ENCODE assay signal across 26 cellular contexts in genomic region chr15:52150043-52150825, GRCh38. TPM values are rescaled to one million over a fixed set of nuclear protein-coding genes. Genes with fewer than 3 reads are reported as not detected.
DNase-seq lines count a peak whose midpoint lies in the region; ATAC-seq and TF ChIP-seq lines count a peak whose summit lies in the region.
"Had no signal": no experiment of that assay in that cellular context is flagged by ENCODE, and none has a peak within 500 bp of the region (broad histone marks: within the 10 kb centered on the region; RNA-seq: fewer than 3 reads in every experiment).

No MANE protein-coding gene starts in this region.

- peaks cover 58% of the 10 kb centered on the region for H3K36me3 ChIP-seq in right atrium auricular region
- H3K36me3 ChIP-seq in RWPE2 (ENCODE audit: low read depth), result peaks cover 42% of the 10 kb centered on the region
- H3K36me3 ChIP-seq: BE2C had no signal

- H3K27ac ChIP-seq in right atrium auricular region (no peak overlapping the region), RWPE2 (ENCODE audit: poor library complexity, severe bottlenecking) (no peak overlapping the region)
- H3K27ac ChIP-seq: GM23248, HL-60, SJCRH30 had no signal

- H3K27me3 Mint-ChIP-seq in naive B cell, result no peaks in the 10 kb centered on the region
- H3K27me3 Mint-ChIP-seq in stimulated activated naive B cell treated with anti-CD40 and anti-IgM and Interleukin-4, amounts not matched to agents 10 μg/mL and 1 μg/mL and 100 μg/mL, for 72 hours, result no peaks in the 10 kb centered on the region

- H3K27ac Mint-ChIP-seq in naive B cell, result peak overlapping the region; percentile 14 to 89 (median 44)
- peak overlapping the region; percentile 88 for H3K27ac Mint-ChIP-seq in stimulated activated naive B cell treated with anti-CD40 and anti-IgM and Interleukin-4, amounts not matched to agents 10 μg/mL and 1 μg/mL and 100 μg/mL, for 72 hours

- no peak overlapping the region for H3K4me3 ChIP-seq in right atrium auricular region
- no peak overlapping the region for H3K4me3 ChIP-seq in RWPE2 (ENCODE audit: severe bottlenecking)
- H3K4me3 ChIP-seq: GM12878, GM23248, K562, SJCRH30 had no signal

- peaks cover 0 to 2% of the 10 kb centered on the region in 2 donors for H3K4me1 ChIP-seq in right atrium auricular region
- no peaks in the 10 kb centered on the region for H3K4me1 ChIP-seq in RWPE2 (ENCODE audit: insufficient read depth, poor library complexity, severe bottlenecking)
- H3K4me1 ChIP-seq: BE2C, SJCRH30 had no signal

- ATAC-seq in left ventricle myocardium superior (no peak), RWPE2 (ENCODE audit: low read depth) (no peak), naive B cell (ENCODE audit: low read depth in 2 of 2) (peak in 1 of 2 donors; percentile 69), GM18861 (IDR thresholded peaks at IDR 0.05; ENCODE audit: unreplicated experiment) (no peak), HG02571 (IDR thresholded peaks at IDR 0.05; ENCODE audit: unreplicated experiment) (no peak)
- ATAC-seq in stimulated activated naive B cell treated with anti-CD40 and anti-IgM and Interleukin-4, amounts not matched to agents 10 μg/mL and 1 μg/mL and 100 μg/mL, for 72 hours (replicated peaks), result peak; percentile 33 to 66
- ATAC-seq: GM12878, HepG2, K562, Panc1 had no signal

- DNase-seq in right atrium auricular region (ENCODE audit: low spot score) (peak; percentile 23), left ventricle myocardium superior (no peak), RWPE2 (ENCODE audit: low spot score) (peak; percentile 42), naive B cell (no peak), NCI-H1092 (lab: John Stamatoyannopoulos, UW) (no peak)
- no peak for DNase-seq in stimulated activated naive B cell treated with anti-CD40 and anti-IgM and Interleukin-4, amounts not matched to agents 10 μg/mL and 1 μg/mL and 100 μg/mL, for 72 hours
- DNase-seq: BE2C, DMS 273 treated with DMSO at 0.1 percent for 48 hours, DND-41, GM23248, H9, MM.1S, NCI-H1048, NCI-H1694 treated with DMSO at 0.1 percent for 48 hours, NCI-H2107, NCI-H446 treated with DMSO at 0.1 percent for 48 hours, NCI-H526 treated with DMSO at 0.1 percent for 48 hours, SJCRH30 had no signal

- peaks cover 19 to 39% of the 10 kb centered on the region in 2 donors for H3K36me3 Mint-ChIP-seq in naive B cell
- peaks cover 38 to 54% of the 10 kb centered on the region in 2 donors for H3K36me3 Mint-ChIP-seq in stimulated activated naive B cell treated with anti-CD40 and anti-IgM and Interleukin-4, amounts not matched to agents 10 μg/mL and 1 μg/mL and 100 μg/mL, for 72 hours

- H3K9me3 Mint-ChIP-seq in naive B cell, result no peaks in the 10 kb centered on the region
- no peaks in the 10 kb centered on the region for H3K9me3 Mint-ChIP-seq in stimulated activated naive B cell treated with anti-CD40 and anti-IgM and Interleukin-4, amounts not matched to agents 10 μg/mL and 1 μg/mL and 100 μg/mL, for 72 hours

- intact Hi-C loops in left ventricle myocardium superior (cut with micrococcal nuclease), result no loop called here

- TF ChIP-seq CTCF in right atrium auricular region (IDR thresholded peaks at IDR 0.05) (no peak), RWPE2 (IDR thresholded peaks at IDR 0.05; ENCODE audit: poor library complexity, severe bottlenecking) (no peak)

- H3K4me3 Mint-ChIP-seq in naive B cell, result peak overlapping the region in 2 of 8 donors; percentile 12 to 70
- no peak overlapping the region for H3K4me3 Mint-ChIP-seq in stimulated activated naive B cell treated with anti-CD40 and anti-IgM and Interleukin-4, amounts not matched to agents 10 μg/mL and 1 μg/mL and 100 μg/mL, for 72 hours
- H3K4me3 Mint-ChIP-seq: H9 had no signal

- peaks cover 0 to 12% (median 7%) of the 10 kb centered on the region in 3 donors for H3K4me1 Mint-ChIP-seq in naive B cell
- H3K4me1 Mint-ChIP-seq in stimulated activated naive B cell treated with anti-CD40 and anti-IgM and Interleukin-4, amounts not matched to agents 10 μg/mL and 1 μg/mL and 100 μg/mL, for 72 hours, result peaks cover 6% of the 10 kb centered on the region in 2 donors
- H3K4me1 Mint-ChIP-seq: H9 had no signal

- H3K9me3 ChIP-seq in right atrium auricular region, result no peaks in the 10 kb centered on the region
- H3K9me3 ChIP-seq in RWPE2 (ENCODE audit: severe bottlenecking), result no peaks in the 10 kb centered on the region
- H3K9me3 ChIP-seq: BE2C, SJCRH30 had no signal

- H3K27me3 ChIP-seq in right atrium auricular region, result no peaks in the 10 kb centered on the region
- H3K27me3 ChIP-seq in RWPE2 (ENCODE audit: insufficient read depth, poor library complexity, severe bottlenecking), result no peaks in the 10 kb centered on the region
- H3K27me3 ChIP-seq: BE2C, SJCRH30 had no signal

RNA-seq across cellular contexts. Expression of gene BCL2L10, which starts 37.7 kb away (rescaled TPM):
- under 1 TPM in 1 of 2 donors, not detected in 1; 0.37 TPM for total RNA-seq in right atrium auricular region
- not detected for total RNA-seq in left ventricle myocardium superior
- polyA plus RNA-seq in naive B cell (ENCODE audit: low read depth in 6 of 6), result under 1 TPM in 1 of 6 donors, not detected in 5; 0.31 TPM
- total RNA-seq: A673, GM23248, H9, HepG2, K562 had no signal
- polyA plus RNA-seq: GM23248, HepG2, K562 had no signal

RNA-seq across cellular contexts. Expression of gene GNB5, which starts 41.0 kb away (rescaled TPM):
- total RNA-seq in right atrium auricular region (10 to 100 TPM; 30.1 to 38.5 TPM), left ventricle myocardium superior (10.1 TPM)
- polyA plus RNA-seq in naive B cell (ENCODE audit: low read depth in 6 of 6), result 100 to 1,000 TPM in 1 of 6 donors, 10 to 100 TPM in 5; 76.9 to 103 (median 88.7) TPM

Comparison
In these comparisons a context has a peak if more than half of its experiments do, and no peak if none do; other contexts are left out.
1. DNase-seq: peak in right atrium auricular region (single experiment) and RWPE2 (single experiment); none in left ventricle myocardium superior (single experiment), naive B cell (single experiment), stimulated activated naive B cell treated with anti-CD40 and anti-IgM and Interleukin-4, amounts not matched to agents 10 μg/mL and 1 μg/mL and 100 μg/mL, for 72 hours (single experiment) and NCI-H1092 (single experiment).
2. ATAC-seq: peak in stimulated activated naive B cell treated with anti-CD40 and anti-IgM and Interleukin-4, amounts not matched to agents 10 μg/mL and 1 μg/mL and 100 μg/mL, for 72 hours (2 of 2); none in left ventricle myocardium superior (single experiment), RWPE2 (single experiment), GM18861 (single experiment) and HG02571 (single experiment).